8 cellular contexts compared by ENCODE assay signal in genomic region chr4:139988863-139989765, GRCh38.
A peak's percentile ranks its signal among the peaks of the same experiment; 100 is the strongest.
DNase-seq lines count a peak whose midpoint lies in the region; ATAC-seq and TF ChIP-seq lines count a peak whose summit lies in the region.

No MANE protein-coding gene starts in this region.

- H3K4me3 ChIP-seq in AG09309 (ENCODE audit: control insufficient read depth, low read depth, low read length) (no peak overlapping the region), body of pancreas (no peak overlapping the region), lower lobe of right lung (no peak overlapping the region)

- H3K27ac ChIP-seq in body of pancreas (no peak overlapping the region), lower lobe of right lung (no peak overlapping the region)

- H3K27me3 ChIP-seq in body of pancreas (no peaks in the 10 kb centered on the region), lower lobe of right lung (ENCODE audit: low read depth) (no peaks in the 10 kb centered on the region)

- ATAC-seq in body of pancreas (peak; percentile 45), lower lobe of right lung (peak; percentile 54 to 70), HG03045 (IDR thresholded peaks at IDR 0.05; ENCODE audit: unreplicated experiment) (no peak), HG03442 (IDR thresholded peaks at IDR 0.05; ENCODE audit: unreplicated experiment) (no peak)

- intact Hi-C loops in body of pancreas (cut with DNase I) (no loop called here), lower lobe of right lung (cut with DNase I) (no loop called here)

- no peak for TF ChIP-seq POLR2A in body of pancreas (IDR thresholded peaks at IDR 0.05)

- H3K4me1 ChIP-seq in body of pancreas (peaks cover 27% of the 10 kb centered on the region), lower lobe of right lung (peaks cover 8% of the 10 kb centered on the region)

- no peaks in the 10 kb centered on the region for H3K9me3 ChIP-seq in body of pancreas
- H3K9me3 ChIP-seq in lower lobe of right lung = no peaks in the 10 kb centered on the region

- WGBS in body of pancreas, 2 donors = 80 to 82% methylated on average over 17 of the region's 17 CpGs

- TF ChIP-seq CTCF in AG09309 (IDR thresholded peaks at IDR 0.05; ENCODE audit: control insufficient read depth, insufficient read depth, low read depth, low read length, missing control alignments) (no peak), body of pancreas (IDR thresholded peaks at IDR 0.05) (no peak), lower lobe of right lung (IDR thresholded peaks at IDR 0.05) (no peak)

- peak; percentile 69 for DNase-seq in AG09309 (ENCODE audit: low read depth)
- peak; percentile 92 for DNase-seq in LHCN-M2 (ENCODE audit: low read depth)
- peak in 3 of 4 donors; percentile 26 to 64 (median 35) for DNase-seq in body of pancreas
- no peak for DNase-seq in lower lobe of right lung
- DNase-seq in stimulated activated CD8-positive, alpha-beta memory T cell treated with anti-CD3 and anti-CD28 coated beads, Interleukin-4, amount 100 ng/mL, for 24 hours (ENCODE audit: low read depth) = peak; percentile 36
- no peak for DNase-seq in NCI-H2107 (lab: John Stamatoyannopoulos, UW)

- H3K36me3 ChIP-seq in body of pancreas (replicated peaks in 1 of 2; ENCODE audit: insufficient read depth in 1 of 2, low read depth in 2 of 2) (no peaks in the 10 kb centered on the region), lower lobe of right lung (no peaks in the 10 kb centered on the region)

Comparison
In these comparisons a context has a peak if more than half of its experiments do, and no peak if none do; other contexts are left out.
1. DNase-seq: peak in AG09309 (single experiment), LHCN-M2 (single experiment), body of pancreas (3 of 4) and stimulated activated CD8-positive, alpha-beta memory T cell treated with anti-CD3 and anti-CD28 coated beads, Interleukin-4, amount 100 ng/mL, for 24 hours (single experiment); none in lower lobe of right lung (single experiment) and NCI-H2107 (single experiment).
2. ATAC-seq: peak in body of pancreas (single experiment) and lower lobe of right lung (2 of 2); none in HG03045 (single experiment) and HG03442 (single experiment).